1 cellular context compared by ENCODE assay signal in genomic region chr1:25033030-25033827, GRCh38.
TF ChIP-seq lines count a peak whose summit lies in the region.

No MANE protein-coding gene starts in this region.

TF ChIP-seq in HepG2, 621 proteins besides CTCF, POLR2A, EP300 and RAD21 (continued from another document):
- TF ChIP-seq, protein P1, sequence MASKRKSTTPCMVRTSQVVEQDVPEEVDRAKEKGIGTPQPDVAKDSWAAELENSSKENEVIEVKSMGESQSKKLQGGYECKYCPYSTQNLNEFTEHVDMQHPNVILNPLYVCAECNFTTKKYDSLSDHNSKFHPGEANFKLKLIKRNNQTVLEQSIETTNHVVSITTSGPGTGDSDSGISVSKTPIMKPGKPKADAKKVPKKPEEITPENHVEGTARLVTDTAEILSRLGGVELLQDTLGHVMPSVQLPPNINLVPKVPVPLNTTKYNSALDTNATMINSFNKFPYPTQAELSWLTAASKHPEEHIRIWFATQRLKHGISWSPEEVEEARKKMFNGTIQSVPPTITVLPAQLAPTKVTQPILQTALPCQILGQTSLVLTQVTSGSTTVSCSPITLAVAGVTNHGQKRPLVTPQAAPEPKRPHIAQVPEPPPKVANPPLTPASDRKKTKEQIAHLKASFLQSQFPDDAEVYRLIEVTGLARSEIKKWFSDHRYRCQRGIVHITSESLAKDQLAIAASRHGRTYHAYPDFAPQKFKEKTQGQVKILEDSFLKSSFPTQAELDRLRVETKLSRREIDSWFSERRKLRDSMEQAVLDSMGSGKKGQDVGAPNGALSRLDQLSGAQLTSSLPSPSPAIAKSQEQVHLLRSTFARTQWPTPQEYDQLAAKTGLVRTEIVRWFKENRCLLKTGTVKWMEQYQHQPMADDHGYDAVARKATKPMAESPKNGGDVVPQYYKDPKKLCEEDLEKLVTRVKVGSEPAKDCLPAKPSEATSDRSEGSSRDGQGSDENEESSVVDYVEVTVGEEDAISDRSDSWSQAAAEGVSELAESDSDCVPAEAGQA (IDR thresholded peaks at IDR 0.05; ENCODE audit: low read depth), result no peak
- TF ChIP-seq, protein P1 (CRISPR knock-in tag; IDR thresholded peaks at IDR 0.05; ENCODE audit: borderline replicate concordance), result no peak
TF ChIP-seq in HepG2: peak in this region for 0.
